8 cellular contexts compared by ENCODE assay signal in the genomic region with DNA sequence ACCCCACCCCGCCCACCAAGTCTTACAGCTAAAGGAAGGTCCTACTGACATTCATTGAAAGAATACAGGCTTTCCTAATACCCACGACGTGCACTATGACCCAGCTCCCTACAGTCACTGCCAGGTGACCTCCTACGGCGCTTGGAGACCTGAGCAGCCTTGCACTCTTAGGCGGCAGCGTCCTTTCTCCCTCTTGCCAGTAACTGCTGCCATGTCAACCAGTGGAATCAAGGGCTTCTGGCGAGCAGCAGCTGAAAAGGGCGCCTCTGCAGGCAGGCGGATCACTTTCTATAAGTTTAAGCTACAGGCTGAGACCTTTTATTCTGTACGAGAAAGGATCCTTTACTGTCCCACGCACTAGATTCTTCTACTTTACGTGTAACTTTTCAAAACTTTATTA. TPM values are rescaled to one million over a fixed set of nuclear protein-coding genes. Genes with fewer than 3 reads are reported as not detected.
DNase-seq lines count a peak whose midpoint lies in the region; ATAC-seq and TF ChIP-seq lines count a peak whose summit lies in the region.

No MANE protein-coding gene starts in this region.

- H3K27me3 ChIP-seq in kidney epithelial cell (ENCODE audit: control insufficient read depth, insufficient read depth, low read length) = no peaks in the 10 kb centered on the region

- intact Hi-C loops in MCF 10A (cut with micrococcal nuclease) = loop anchor here (2.0 kb wide), 1 partner anchor 29 kb away; no protein-coding TSS in a partner anchor

- ATAC-seq in HG03139 (IDR thresholded peaks at IDR 0.05; ENCODE audit: unreplicated experiment) (no peak), HG02763 (IDR thresholded peaks at IDR 0.05; ENCODE audit: unreplicated experiment) (no peak)

- CTCF ChIA-PET in MCF 10A (lab: Yijun Ruan, JAX) = interaction anchor here (0.6 to 4.9 kb wide), 45 partner anchors 9 to 1177 kb away, joined by 3 to 101 read pairs (median 5); no protein-coding TSS in a partner anchor

- peak overlapping the region; percentile 78 for H3K27ac Mint-ChIP-seq in MCF 10A (ENCODE audit: low read depth, unreplicated experiment)
- no peak overlapping the region for H3K27ac Mint-ChIP-seq in stimulated activated naive CD8-positive, alpha-beta T cell treated with anti-CD3 and anti-CD28 coated beads, Interleukin-15, Interleukin-2, amounts not matched to agents 100 ng/mL and 50 ng/mL, for 24 hours

- H3K4me1 Mint-ChIP-seq in MCF 10A (ENCODE audit: insufficient read depth, unreplicated experiment) = peaks cover 29% of the 10 kb centered on the region
- H3K4me1 Mint-ChIP-seq in stimulated activated naive CD8-positive, alpha-beta T cell treated with anti-CD3 and anti-CD28 coated beads, Interleukin-15, Interleukin-2, amounts not matched to agents 100 ng/mL and 50 ng/mL, for 24 hours (ENCODE audit: low read depth) = peaks cover 50% of the 10 kb centered on the region

- H3K36me3 ChIP-seq in kidney epithelial cell (ENCODE audit: control insufficient read depth, insufficient read depth, low read length) = no peaks in the 10 kb centered on the region

- peak overlapping the region; percentile 55 for H3K4me3 ChIP-seq in kidney epithelial cell (ENCODE audit: low read depth, low read length)

- no TSS peak for BruUV-seq in MCF 10A (replicated peaks; lab: Mats Ljungman, UMichigan)

- no peaks in the 10 kb centered on the region for H3K36me3 Mint-ChIP-seq in MCF 10A (ENCODE audit: insufficient read depth, unreplicated experiment)
- H3K36me3 Mint-ChIP-seq in stimulated activated naive CD8-positive, alpha-beta T cell treated with anti-CD3 and anti-CD28 coated beads, Interleukin-15, Interleukin-2, amounts not matched to agents 100 ng/mL and 50 ng/mL, for 24 hours (ENCODE audit: low read depth) = peaks cover 8% of the 10 kb centered on the region

- no peaks in the 10 kb centered on the region for H3K9me3 Mint-ChIP-seq in MCF 10A (ENCODE audit: unreplicated experiment)
- H3K9me3 Mint-ChIP-seq in stimulated activated naive CD8-positive, alpha-beta T cell treated with anti-CD3 and anti-CD28 coated beads, Interleukin-15, Interleukin-2, amounts not matched to agents 100 ng/mL and 50 ng/mL, for 24 hours = no peaks in the 10 kb centered on the region

- H3K27me3 Mint-ChIP-seq in MCF 10A (ENCODE audit: insufficient read depth, unreplicated experiment) = no peaks in the 10 kb centered on the region
- peaks cover 22% of the 10 kb centered on the region for H3K27me3 Mint-ChIP-seq in stimulated activated naive CD8-positive, alpha-beta T cell treated with anti-CD3 and anti-CD28 coated beads, Interleukin-15, Interleukin-2, amounts not matched to agents 100 ng/mL and 50 ng/mL, for 24 hours

- POLR2A ChIA-PET in MCF 10A (lab: Yijun Ruan, JAX) = interaction anchor here (0.7 to 4.9 kb wide), 17 partner anchors 11 to 1217 kb away, joined by 3 to 71 read pairs (median 6); a partner anchor contains a TSS

- TF ChIP-seq CTCF in MCF 10A (IDR thresholded peaks at IDR 0.05; ENCODE audit: unreplicated experiment) = peak; percentile 34
- TF ChIP-seq CTCF in kidney epithelial cell (IDR thresholded peaks at IDR 0.05; ENCODE audit: insufficient read depth, low read length, poor library complexity, severe bottlenecking) = peak; percentile 40

- peak; percentile 2 to 49 for DNase-seq in NCI-H2081 (lab: John Stamatoyannopoulos, UW)
- DNase-seq in NCI-H2081 treated with DMSO at 0.1 percent for 48 hours (lab: John Stamatoyannopoulos, UW) = no peak
- DNase-seq in NCI-H1930 (lab: John Stamatoyannopoulos, UW) = peak; percentile 18 to 32
- peak; percentile 65 for DNase-seq in MCF 10A (ENCODE audit: unreplicated experiment)
- DNase-seq in kidney epithelial cell (ENCODE audit: low read depth) = no peak

- H3K4me3 Mint-ChIP-seq in MCF 10A (ENCODE audit: unreplicated experiment) = peak overlapping the region; percentile 94
- peak overlapping the region; percentile 90 for H3K4me3 Mint-ChIP-seq in stimulated activated naive CD8-positive, alpha-beta T cell treated with anti-CD3 and anti-CD28 coated beads, Interleukin-15, Interleukin-2, amounts not matched to agents 100 ng/mL and 50 ng/mL, for 24 hours

RNA-seq across cellular contexts. Expression of a gene that starts 2.0 kb away (rescaled TPM):
- total RNA-seq in MCF 10A (2022) (15.6 and 15.8 TPM in 2 replicates), kidney epithelial cell (5.0 and 5.4 TPM in 2 replicates)

Comparison
In these comparisons a context has a peak if more than half of its experiments do, and no peak if none do; other contexts are left out.
1. DNase-seq: peak in NCI-H2081 (2 of 2), NCI-H1930 (2 of 2) and MCF 10A (single experiment); none in NCI-H2081 treated with DMSO at 0.1 percent for 48 hours (single experiment) and kidney epithelial cell (single experiment).